In the genomic region with DNA sequence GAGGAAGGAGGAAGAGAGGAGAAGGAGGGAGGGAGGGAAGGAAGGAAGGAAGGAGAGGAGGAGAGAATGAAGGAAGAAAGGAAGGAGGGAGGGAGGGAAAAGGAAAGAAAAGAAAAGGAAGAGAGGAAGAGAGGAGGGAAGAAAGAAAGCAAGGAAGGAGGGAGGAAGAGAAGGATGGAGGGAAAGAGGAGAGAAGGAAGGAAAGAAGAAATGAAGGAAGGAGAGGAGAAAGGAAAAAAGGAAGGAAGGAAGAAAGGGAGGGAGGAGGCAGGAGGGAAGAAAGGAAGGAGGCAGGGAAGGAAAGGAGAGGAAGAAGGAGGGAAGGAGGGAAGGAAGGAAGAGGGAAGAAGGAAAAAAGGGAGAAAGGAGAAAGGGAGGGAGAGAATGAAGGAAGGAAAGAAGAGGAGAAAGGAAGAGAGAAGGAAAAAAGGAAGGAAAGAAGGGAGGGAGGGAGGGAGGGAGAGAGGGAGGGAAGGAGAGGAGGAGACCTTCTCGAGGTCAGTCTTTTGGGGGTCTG, we compare ENCODE assay signal across 33 cellular contexts. TPM values are rescaled to one million over a fixed set of nuclear protein-coding genes. Genes with fewer than 3 reads are reported as not detected.
"Had no signal": no experiment of that assay in that cellular context is flagged by ENCODE, and none has a peak within 500 bp of the region (broad histone marks: within the 10 kb centered on the region; RNA-seq: fewer than 3 reads in every experiment).

No MANE protein-coding gene starts in this region.

- FAIRE-seq: endometrium, islet of Langerhans, keratinocyte had no signal

- H3K27ac ChIP-seq: colonic mucosa, epithelial cell of prostate, esophagus squamous epithelium, gastrocnemius medialis, heart right ventricle, left lung, lower lobe of right lung had no signal

- ATAC-seq: effector memory CD8-positive, alpha-beta T cell; esophagus mucosa; gastrocnemius medialis; heart right ventricle; left cardiac atrium; left lung; left ventricle myocardium superior; lower lobe of right lung; naive thymus-derived CD4-positive, alpha-beta T cell had no signal

- H3K4me1 ChIP-seq: colonic mucosa, gastrocnemius medialis, heart right ventricle, left lung, lower lobe of right lung had no signal

- H3K27me3 ChIP-seq: colonic mucosa, gastrocnemius medialis had no signal

- H3K9me3 ChIP-seq: colonic mucosa, esophagus squamous epithelium, gastrocnemius medialis, left lung, lower lobe of right lung had no signal

- DNase-seq: colonic mucosa; cortex of kidney; effector CD8-positive, alpha-beta T cell; effector memory CD8-positive, alpha-beta T cell; endodermal cell; erythroblast; esophagus squamous epithelium; foreskin fibroblast; foreskin melanocyte; gastrocnemius medialis; glutamatergic neuron; head of caudate nucleus; heart right ventricle; hippocampal formation; left cardiac atrium; left lung; left ventricle myocardium superior; lower lobe of right lung; mesendoderm; midbrain; naive thymus-derived CD4-positive, alpha-beta T cell had no signal

- H3K4me3 ChIP-seq: colonic mucosa, esophagus squamous epithelium, gastrocnemius medialis, heart right ventricle, left lung, lower lobe of right lung had no signal

- H3K36me3 ChIP-seq: colonic mucosa, esophagus squamous epithelium, gastrocnemius medialis, heart right ventricle, left lung, lower lobe of right lung had no signal

RNA-seq across cellular contexts. Expression of a gene that starts 13.4 kb away (rescaled TPM):
- total RNA-seq: colonic mucosa; dermis microvascular lymphatic vessel endothelial cell; endodermal cell; gastrocnemius medialis; glomerular endothelial cell; heart right ventricle; kidney epithelial cell; left cardiac atrium; left lung; left ventricle myocardium superior; lower lobe of right lung; lung microvascular endothelial cell; mononuclear cell; mucosa of gallbladder; naive thymus-derived CD4-positive, alpha-beta T cell had no signal
- polyA plus RNA-seq: heart right ventricle; naive thymus-derived CD4-positive, alpha-beta T cell had no signal

RNA-seq across cellular contexts. Expression of a gene that starts 46.2 kb away (rescaled TPM):
- total RNA-seq: colonic mucosa; dermis microvascular lymphatic vessel endothelial cell; endodermal cell; esophagus mucosa; esophagus squamous epithelium; gastrocnemius medialis; glomerular endothelial cell; heart right ventricle; kidney epithelial cell; left cardiac atrium; left lung; left ventricle myocardium superior; lower leg skin; lower lobe of right lung; lung microvascular endothelial cell; mononuclear cell; mucosa of gallbladder; naive thymus-derived CD4-positive, alpha-beta T cell had no signal
- polyA plus RNA-seq: heart right ventricle; keratinocyte; naive thymus-derived CD4-positive, alpha-beta T cell had no signal

RNA-seq across cellular contexts. Expression of a gene that starts 56.2 kb away (rescaled TPM):
- total RNA-seq: colonic mucosa; dermis microvascular lymphatic vessel endothelial cell; esophagus mucosa; esophagus squamous epithelium; gastrocnemius medialis; glomerular endothelial cell; heart right ventricle; kidney epithelial cell; left cardiac atrium; left lung; left ventricle myocardium superior; lower lobe of right lung; lung microvascular endothelial cell; mucosa of gallbladder; naive thymus-derived CD4-positive, alpha-beta T cell had no signal
- polyA plus RNA-seq: heart right ventricle; naive thymus-derived CD4-positive, alpha-beta T cell had no signal
